Comparison of ENCODE assay signal across 16 cellular contexts in the genomic region with DNA sequence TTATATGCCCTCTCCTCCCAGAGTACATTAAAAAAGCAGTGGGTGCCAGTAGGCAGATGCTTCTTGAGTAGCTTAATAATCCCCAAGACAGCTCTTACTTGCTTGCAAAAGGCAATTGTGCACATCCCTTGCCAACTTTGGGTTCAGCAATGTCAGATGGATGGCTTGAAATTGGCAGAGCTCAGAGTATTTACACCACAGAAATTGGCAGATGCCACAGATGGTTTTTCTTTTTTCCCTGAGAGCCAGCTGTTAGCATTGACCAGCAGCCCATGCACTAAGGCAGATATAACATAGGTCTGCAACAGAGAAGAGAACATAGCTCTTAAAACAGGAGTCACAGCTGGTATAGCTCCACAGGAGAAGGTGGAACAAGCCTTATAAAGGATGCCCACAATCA. TPM values are rescaled to one million over a fixed set of nuclear protein-coding genes. Genes with fewer than 3 reads are reported as not detected.
DNase-seq lines count a peak whose midpoint lies in the region; ATAC-seq and TF ChIP-seq lines count a peak whose summit lies in the region.
"Had no signal": no experiment of that assay in that cellular context is flagged by ENCODE, and none has a peak within 500 bp of the region (broad histone marks: within the 10 kb centered on the region; RNA-seq: fewer than 3 reads in every experiment).

No MANE protein-coding gene starts in this region.

- no peak for TF ChIP-seq POLR2A in transverse colon (IDR thresholded peaks at IDR 0.05)

- TF ChIP-seq CTCF in KMS-11 (conservative IDR thresholded peaks at IDR 0.05; ENCODE audit: low read depth, low read length) (no peak), transverse colon (IDR thresholded peaks at IDR 0.05) (no peak)

- H3K27me3 Mint-ChIP-seq in activated CD4-positive, alpha-beta T cell treated with anti-CD3 and anti-CD28 coated beads, Interleukin-2, amount 10 ng/mL, durations not matched to agents 7 days and 5 days: peaks cover 3% of the 10 kb centered on the region
- H3K27me3 Mint-ChIP-seq in T-cell: no peaks in the 10 kb centered on the region
- peaks cover 9% of the 10 kb centered on the region in 2 donors for H3K27me3 Mint-ChIP-seq in natural killer cell treated with Interleukin-12 subunit alpha and Interleukin-12 subunit beta and Interleukin-15 and Interleukin-18, amount 100 ng/mL, for 72 hours

- in situ Hi-C loops in transverse colon (cut with MboI; ENCODE audit: low pct_ligation_motif_present in 1 of 4, low pct_unique_long_range_greater_than_20kb in 1 of 4, low sequenced_read_pairs in 3 of 4): no loop called here

- H3K79me2 ChIP-seq in KMS-11 (ENCODE audit: insufficient read depth, low read depth): no peaks in the 10 kb centered on the region

- H3K9ac ChIP-seq in KMS-11: no peak overlapping the region; the same call in 1 of the 2 replicates

- H3K27ac ChIP-seq in KMS-11 (peak overlapping the region; percentile 96), transverse colon (no peak overlapping the region)
- H3K27ac ChIP-seq: stomach, uterus had no signal

- CTCF ChIA-PET in activated CD4-positive, alpha-beta T cell treated with anti-CD3 and anti-CD28 coated beads, Interleukin-2, amount 10 ng/mL, durations not matched to agents 7 days and 5 days (lab: Charles Lee): interaction anchor here (1.1 to 1.9 kb wide), 6 partner anchors 8 to 955 kb away, joined by 3 to 7 read pairs (median 4); a partner anchor contains a TSS
- CTCF ChIA-PET in T-cell (lab: Charles Lee): interaction anchor here (0.5 to 4.9 kb wide), 5 partner anchors 10 to 90 kb away, joined by 3 to 69 read pairs (median 6); no protein-coding TSS in a partner anchor

- no peak overlapping the region for H3K4me3 Mint-ChIP-seq in activated CD4-positive, alpha-beta T cell treated with anti-CD3 and anti-CD28 coated beads, Interleukin-2, amount 10 ng/mL, durations not matched to agents 7 days and 5 days
- H3K4me3 Mint-ChIP-seq in T-cell: peak overlapping the region in 2 of 3 donors; percentile 31 to 76
- H3K4me3 Mint-ChIP-seq in natural killer cell treated with Interleukin-12 subunit alpha and Interleukin-12 subunit beta and Interleukin-15 and Interleukin-18, amount 100 ng/mL, for 72 hours: peak overlapping the region; percentile 87
- H3K4me3 Mint-ChIP-seq: activated T-cell treated with anti-CD3 and anti-CD28 coated beads, Interleukin-2, amount 50 U/mL, for 4 hours had no signal

- no peaks in the 10 kb centered on the region for H3K9me3 ChIP-seq in transverse colon
- H3K9me3 ChIP-seq: stomach, uterus had no signal

- H3K36me3 ChIP-seq in KMS-11 (ENCODE audit: insufficient read depth) (no peaks in the 10 kb centered on the region), transverse colon (no peaks in the 10 kb centered on the region)
- H3K36me3 ChIP-seq: stomach, uterus had no signal

- intact Hi-C loops in transverse colon (cut with DNase I; ENCODE audit: low total_unique reads): no loop called here

- peaks cover 30% of the 10 kb centered on the region for H3K36me3 Mint-ChIP-seq in activated CD4-positive, alpha-beta T cell treated with anti-CD3 and anti-CD28 coated beads, Interleukin-2, amount 10 ng/mL, durations not matched to agents 7 days and 5 days (ENCODE audit: low read depth)
- peaks cover 4% of the 10 kb centered on the region for H3K36me3 Mint-ChIP-seq in T-cell
- H3K36me3 Mint-ChIP-seq in natural killer cell treated with Interleukin-12 subunit alpha and Interleukin-12 subunit beta and Interleukin-15 and Interleukin-18, amount 100 ng/mL, for 72 hours: peaks cover 13% of the 10 kb centered on the region

- peaks cover 17% of the 10 kb centered on the region for H3K9me3 Mint-ChIP-seq in activated CD4-positive, alpha-beta T cell treated with anti-CD3 and anti-CD28 coated beads, Interleukin-2, amount 10 ng/mL, durations not matched to agents 7 days and 5 days
- H3K9me3 Mint-ChIP-seq in T-cell: no peaks in the 10 kb centered on the region
- peaks cover 2% of the 10 kb centered on the region for H3K9me3 Mint-ChIP-seq in natural killer cell treated with Interleukin-12 subunit alpha and Interleukin-12 subunit beta and Interleukin-15 and Interleukin-18, amount 100 ng/mL, for 72 hours

- no peak overlapping the region; the same call in 1 of the 2 replicates for H2AFZ ChIP-seq in KMS-11 (ENCODE audit: low read depth)

- H3K4me3 ChIP-seq in KMS-11 (IDR thresholded peaks at IDR 0.05; ENCODE audit: insufficient read depth, low read depth, low read length): no peak overlapping the region
- no peak overlapping the region for H3K4me3 ChIP-seq in transverse colon
- H3K4me3 ChIP-seq: stomach, uterus had no signal

- H3K4me2 ChIP-seq in KMS-11: peak overlapping the region; percentile 86; the same call in 1 of the 2 replicates

- no peak for DNase-seq in activated CD4-positive, alpha-beta T cell treated with anti-CD3 and anti-CD28 coated beads, Interleukin-2, amount 10 ng/mL, durations not matched to agents 7 days and 5 days
- DNase-seq in activated CD4-positive, alpha-beta T cell treated with anti-CD3 and anti-CD28 coated beads, Interleukin-2, amount 50 U/mL, for 4 hours: no peak
- no peak for DNase-seq in T-cell
- DNase-seq in natural killer cell treated with Interleukin-12 subunit alpha and Interleukin-12 subunit beta and Interleukin-15 and Interleukin-18, amount 100 ng/mL, for 72 hours (ENCODE audit: low spot score): no peak
- DNase-seq in transverse colon: no peak
- DNase-seq: ACHN; activated T-cell treated with anti-CD3 and anti-CD28 coated beads, Interleukin-2, amount 50 U/mL, for 4 hours; amniotic stem cell; effector memory CD4-positive, alpha-beta T cell; Kasumi-1; NCI-H187; stomach; uterus had no signal

- H3K27ac Mint-ChIP-seq in activated CD4-positive, alpha-beta T cell treated with anti-CD3 and anti-CD28 coated beads, Interleukin-2, amount 10 ng/mL, durations not matched to agents 7 days and 5 days: peak overlapping the region; percentile 99
- peak overlapping the region; percentile 97 to 99 for H3K27ac Mint-ChIP-seq in T-cell
- H3K27ac Mint-ChIP-seq in natural killer cell treated with Interleukin-12 subunit alpha and Interleukin-12 subunit beta and Interleukin-15 and Interleukin-18, amount 100 ng/mL, for 72 hours: peak overlapping the region; percentile 87 to 88

- peaks cover 50% of the 10 kb centered on the region for H3K4me1 Mint-ChIP-seq in activated CD4-positive, alpha-beta T cell treated with anti-CD3 and anti-CD28 coated beads, Interleukin-2, amount 10 ng/mL, durations not matched to agents 7 days and 5 days
- H3K4me1 Mint-ChIP-seq in T-cell: peaks cover 43 to 45% (median 45%) of the 10 kb centered on the region in 3 donors
- H3K4me1 Mint-ChIP-seq in natural killer cell treated with Interleukin-12 subunit alpha and Interleukin-12 subunit beta and Interleukin-15 and Interleukin-18, amount 100 ng/mL, for 72 hours (ENCODE audit: low read depth in 2 of 2): peaks cover 28 to 41% of the 10 kb centered on the region in 2 donors

- no peak for TF ChIP-seq EP300 in transverse colon (IDR thresholded peaks at IDR 0.05; ENCODE audit: low read depth)

- H3K27me3 ChIP-seq in KMS-11 (ENCODE audit: insufficient read depth, low read depth) (no peaks in the 10 kb centered on the region), transverse colon (no peaks in the 10 kb centered on the region)
- H3K27me3 ChIP-seq: stomach, uterus had no signal

- POLR2A ChIA-PET in activated CD4-positive, alpha-beta T cell treated with anti-CD3 and anti-CD28 coated beads, Interleukin-2, amount 10 ng/mL, durations not matched to agents 7 days and 5 days (lab: Charles Lee): no interaction called here
- POLR2A ChIA-PET in T-cell (lab: Charles Lee): interaction anchor here (0.7 to 0.9 kb wide), 2 partner anchors 18 to 724 kb away, joined by 3 to 4 read pairs; a partner anchor contains a TSS

- H4K20me1 ChIP-seq in KMS-11 (ENCODE audit: insufficient read depth): no peaks in the 10 kb centered on the region

- peaks cover 74% of the 10 kb centered on the region for H3K4me1 ChIP-seq in KMS-11 (ENCODE audit: low read depth, poor library complexity, severe bottlenecking)
- peaks cover 0 to 3% (median 0%) of the 10 kb centered on the region in 4 donors for H3K4me1 ChIP-seq in transverse colon
- H3K4me1 ChIP-seq: uterus had no signal

- ATAC-seq in T-cell (replicated peaks in 1 of 4): no peak
- ATAC-seq in natural killer cell treated with Interleukin-12 subunit alpha and Interleukin-12 subunit beta and Interleukin-15 and Interleukin-18, amount 100 ng/mL, for 72 hours: no peak
- ATAC-seq in GM19324 (IDR thresholded peaks at IDR 0.05; ENCODE audit: low FRiP score, unreplicated experiment): no peak
- ATAC-seq in HG02571 (IDR thresholded peaks at IDR 0.05; ENCODE audit: unreplicated experiment): no peak
- ATAC-seq: activated T-cell treated with anti-CD3 and anti-CD28 coated beads, Interleukin-2, amount 50 U/mL, for 4 hours had no signal

RNA-seq across cellular contexts. Expression of a gene that starts 18.4 kb away (rescaled TPM):
- 100 to 1,000 TPM; 121 to 179 TPM for total RNA-seq in activated CD4-positive, alpha-beta T cell treated with anti-CD3 and anti-CD28 coated beads, Interleukin-2, amount 10 ng/mL, durations not matched to agents 7 days and 5 days
- total RNA-seq in T-cell (10 to 100 TPM; 60.5 to 90.2 (median 68.6) TPM), transverse colon (10 to 100 TPM; 13.8 to 37.5 (median 19.0) TPM)
- 10 to 100 TPM; 33.3 to 64.2 TPM for total RNA-seq in natural killer cell treated with Interleukin-12 subunit alpha and Interleukin-12 subunit beta and Interleukin-15 and Interleukin-18, amount 100 ng/mL, for 72 hours

RNA-seq across cellular contexts. Expression of a gene that starts 47.7 kb away (rescaled TPM):
- not detected for total RNA-seq in activated CD4-positive, alpha-beta T cell treated with anti-CD3 and anti-CD28 coated beads, Interleukin-2, amount 10 ng/mL, durations not matched to agents 7 days and 5 days
- total RNA-seq in T-cell: not detected
- total RNA-seq in natural killer cell treated with Interleukin-12 subunit alpha and Interleukin-12 subunit beta and Interleukin-15 and Interleukin-18, amount 100 ng/mL, for 72 hours: not detected
- under 1 TPM in 1 of 4 donors, not detected in 3; 0.16 TPM for total RNA-seq in transverse colon
- total RNA-seq: activated T-cell treated with anti-CD3 and anti-CD28 coated beads, Interleukin-2, amount 50 U/mL, for 4 hours; stomach; uterus had no signal
